Comparison of ENCODE assay signal across 8 cellular contexts in genomic region chr16:71927383-71927782, GRCh38. TPM values are rescaled to one million over a fixed set of nuclear protein-coding genes. Genes with fewer than 3 reads are reported as not detected.
DNase-seq lines count a peak whose midpoint lies in the region; ATAC-seq and TF ChIP-seq lines count a peak whose summit lies in the region.

No MANE protein-coding gene starts in this region.

- H3K27ac ChIP-seq in PC-9 (0 out of 2 replicates have a peak overlapping the region, but pooled peaks have one; percentile 47), parathyroid adenoma (peak overlapping the region; percentile 47)

- POLR2A ChIA-PET in PC-9 (lab: Charles Lee; ENCODE audit: unreplicated experiment): no interaction called here

- H3K36me3 ChIP-seq in PC-9 (ENCODE audit: low read depth) (peaks cover 39% of the 10 kb centered on the region), parathyroid adenoma (ENCODE audit: control insufficient read depth, insufficient read depth, low read length) (no peaks in the 10 kb centered on the region)

- no peak overlapping the region for H3K9ac ChIP-seq in parathyroid adenoma

- BruUV-seq in PC-9 (replicated peaks; lab: Mats Ljungman, UMichigan): no TSS peak

- H3K27me3 ChIP-seq in PC-9 (ENCODE audit: insufficient read depth, low read depth) (no peaks in the 10 kb centered on the region), parathyroid adenoma (ENCODE audit: control insufficient read depth, insufficient read depth, low read length) (no peaks in the 10 kb centered on the region)

- H3K79me2 ChIP-seq in PC-9 (ENCODE audit: low read depth): peaks cover 24% of the 10 kb centered on the region
- peaks cover 8% of the 10 kb centered on the region for H3K79me2 ChIP-seq in parathyroid adenoma

- no peak for ATAC-seq in HG03139 (IDR thresholded peaks at IDR 0.05; ENCODE audit: unreplicated experiment)
- no peak for ATAC-seq in GM19397 (IDR thresholded peaks at IDR 0.05; ENCODE audit: unreplicated experiment)

- H2AFZ ChIP-seq in PC-9 (no peak overlapping the region), parathyroid adenoma (no peak overlapping the region)

- TF ChIP-seq CTCF in PC-9 (conservative IDR thresholded peaks at IDR 0.05): no peak
- TF ChIP-seq CTCF in parathyroid adenoma (IDR thresholded peaks at IDR 0.05): no peak

- DNase-seq in DMS 273 (lab: John Stamatoyannopoulos, UW; ENCODE audit: unreplicated experiment) (peak; percentile 74), PC-9 (peak; percentile 56 to 71), fibroblast of gingiva (ENCODE audit: low read depth) (peak; percentile 85), retina (no peak), CD1c-positive myeloid dendritic cell (ENCODE audit: extremely low spot score) (no peak)

- peaks cover 22% of the 10 kb centered on the region for H3K4me1 ChIP-seq in PC-9 (replicated peaks; ENCODE audit: insufficient read depth)
- H3K4me1 ChIP-seq in parathyroid adenoma: peaks cover 19% of the 10 kb centered on the region

- H4K20me1 ChIP-seq in PC-9 (ENCODE audit: insufficient read depth): peaks cover 48% of the 10 kb centered on the region

- intact Hi-C loops in PC-9 (cut with micrococcal nuclease; ENCODE audit: unreplicated experiment): no loop called here

- H3K9me2 ChIP-seq in PC-9 (ENCODE audit: insufficient read depth): no peaks in the 10 kb centered on the region

- no peaks in the 10 kb centered on the region for H3K9me3 ChIP-seq in PC-9 (ENCODE audit: insufficient read depth, low read depth)
- no peaks in the 10 kb centered on the region for H3K9me3 ChIP-seq in parathyroid adenoma (ENCODE audit: control insufficient read depth, low read length)

- peaks cover 30% of the 10 kb centered on the region for H3F3A ChIP-seq in PC-9 (ENCODE audit: insufficient read depth, low read depth)

- CTCF ChIA-PET in PC-9 (lab: Charles Lee): no interaction called here

- H3K4me2 ChIP-seq in PC-9 (peak overlapping the region; percentile 36; the same call in 1 of the 2 replicates), parathyroid adenoma (ENCODE audit: low read length) (no peak overlapping the region)

- no peak overlapping the region for H3K4me3 ChIP-seq in PC-9
- no peak overlapping the region for H3K4me3 ChIP-seq in parathyroid adenoma (ENCODE audit: low read depth, low read length)

RNA-seq across cellular contexts. Expression of gene IST1, which starts 32.1 kb away (rescaled TPM):
- 177 and 204 TPM in 2 replicates for total RNA-seq in PC-9 (2021)

RNA-seq across cellular contexts. Expression of gene ZNF821, which starts 43.4 kb away (rescaled TPM):
- total RNA-seq in PC-9 (2021): 5.9 TPM in 2 replicates

Comparison
In these comparisons a context has a peak if more than half of its experiments do, and no peak if none do; other contexts are left out.
1. DNase-seq: peak in DMS 273 (single experiment), PC-9 (2 of 2) and fibroblast of gingiva (single experiment); none in retina (single experiment) and CD1c-positive myeloid dendritic cell (single experiment).